In genomic region chr22:41023299-41023623, GRCh38 we compare ENCODE assay signal across 9 cellular contexts.
DNase-seq lines count a peak whose midpoint lies in the region; ATAC-seq, FAIRE-seq and TF ChIP-seq lines count a peak whose summit lies in the region.
"Had no signal": no experiment of that assay in that cellular context is flagged by ENCODE, and none has a peak within 500 bp of the region (broad histone marks: within the 10 kb centered on the region; RNA-seq: fewer than 3 reads in every experiment).

No MANE protein-coding gene starts in this region.

- intact Hi-C loops in K562 (cut with micrococcal nuclease) = no loop called here

- H3K9me1 ChIP-seq in K562 (ENCODE audit: control insufficient read depth, insufficient read depth, low read length) = no peaks in the 10 kb centered on the region

- TF ChIP-seq CTCF in HEK293 (tag by site-specific recombination; IDR thresholded peaks at IDR 0.05) (no peak), K562 (IDR thresholded peaks at IDR 0.05 in 2 of 3, conservative IDR thresholded peaks at IDR 0.05 in 1 of 3; ENCODE audit: insufficient read depth in 2 of 3, low read depth in 1 of 3, low read length in 3 of 3) (no peak), neural crest cell (conservative IDR thresholded peaks at IDR 0.05) (no peak)

- no TSS peak for BruUV-seq in K562 (replicated peaks; lab: Mats Ljungman, UMichigan)

- H3K9ac ChIP-seq in BLaER1 treated with 17β-estradiol and CSF1 and Interleukin-3, amounts not matched to agents 10 nM and 100 nM = peak overlapping the region; percentile 95 to 100 (median 99); a peak in 15 of 22 replicates
- H3K9ac ChIP-seq in K562 (ENCODE audit: insufficient read depth in 1 of 2, low read depth in 2 of 2, low read length in 2 of 2) = no peak overlapping the region

- in situ Hi-C loops in K562 (cut with MboI) = no loop called here

- no peaks in the 10 kb centered on the region for H3K9me3 ChIP-seq in BLaER1 treated with 17β-estradiol and CSF1 and Interleukin-3, amounts not matched to agents 10 nM and 100 nM (replicated peaks in 1 of 11)
- no peaks in the 10 kb centered on the region for H3K9me3 ChIP-seq in HEK293 (ENCODE audit: control insufficient read depth, insufficient read depth, low read depth, low read length)
- no peaks in the 10 kb centered on the region for H3K9me3 ChIP-seq in K562 (replicated peaks; ENCODE audit: control insufficient read depth, insufficient read depth, low read depth, low read length)

- no peaks in the 10 kb centered on the region for H3K27me3 ChIP-seq in BLaER1 treated with 17β-estradiol and CSF1 and Interleukin-3, amounts not matched to agents 10 nM and 100 nM
- H3K27me3 ChIP-seq in K562 (ENCODE audit: control insufficient read depth in 2 of 2, insufficient read depth in 2 of 2, low read length in 2 of 2) = no peaks in the 10 kb centered on the region

- H3K4me1 Mint-ChIP-seq in neural crest cell = peaks cover 21% of the 10 kb centered on the region

- peaks cover 7% of the 10 kb centered on the region for H3K27me3 Mint-ChIP-seq in neural crest cell (ENCODE audit: low read depth)

- H3K4me1 ChIP-seq in BLaER1 treated with 17β-estradiol and CSF1 and Interleukin-3, amounts not matched to agents 10 nM and 100 nM = peaks cover 30 to 42% (median 34%) of the 10 kb centered on the region in 10 experiments
- H3K4me1 ChIP-seq in HEK293 (ENCODE audit: control insufficient read depth, insufficient read depth, low read length) = peaks cover 5% of the 10 kb centered on the region
- H3K4me1 ChIP-seq in K562 (replicated peaks in 1 of 2; ENCODE audit: control insufficient read depth in 2 of 2, insufficient read depth in 2 of 2, low read length in 2 of 2) = peaks cover 9 to 23% of the 10 kb centered on the region in 2 experiments; a peak in 4 of 5 replicates

- TF ChIP-seq RAD21 in K562 (CRISPR knock-in tag; conservative IDR thresholded peaks at IDR 0.05 in 1 of 2, IDR thresholded peaks at IDR 0.05 in 1 of 2) = no peak

- H3K36me3 ChIP-seq in BLaER1 treated with 17β-estradiol and CSF1 and Interleukin-3, amounts not matched to agents 10 nM and 100 nM = peaks cover 0 to 6% (median 0%) of the 10 kb centered on the region in 11 experiments; a peak in 1 of 22 replicates
- H3K36me3 ChIP-seq in HEK293 (ENCODE audit: control insufficient read depth in 2 of 2, insufficient read depth in 1 of 2, low read length in 2 of 2) (peaks cover 0 to 3% of the 10 kb centered on the region in 2 experiments; a peak in 1 of 3 replicates), K562 (ENCODE audit: control insufficient read depth, insufficient read depth, low read length) (no peaks in the 10 kb centered on the region)

- H3K9me3 Mint-ChIP-seq in neural crest cell = no peaks in the 10 kb centered on the region

- no peak overlapping the region for H3K27ac Mint-ChIP-seq in neural crest cell (ENCODE audit: unreplicated experiment)

- peak overlapping the region; percentile 98 to 100 (median 100); a peak in 19 of 22 replicates for H3K27ac ChIP-seq in BLaER1 treated with 17β-estradiol and CSF1 and Interleukin-3, amounts not matched to agents 10 nM and 100 nM
- H3K27ac ChIP-seq in HEK293 (ENCODE audit: extremely low read depth, low read depth, low read length) (peak overlapping the region; percentile 89; the same call in 1 of the 2 replicates), K562 (ENCODE audit: extremely low read depth, low read depth, low read length) (no peak overlapping the region), caudate nucleus (ENCODE audit: low read depth, low read length) (no peak overlapping the region)

- no peak for TF ChIP-seq EP300 in K562 (IDR thresholded peaks at IDR 0.05; ENCODE audit: low read length)

- 0 out of 2 replicates have a peak overlapping the region, but pooled peaks have one; percentile 85 for H2AFZ ChIP-seq in K562 (ENCODE audit: low read depth, low read length)

- H4K20me1 ChIP-seq in BLaER1 treated with 17β-estradiol and CSF1 and Interleukin-3, amounts not matched to agents 10 nM and 100 nM = no peaks in the 10 kb centered on the region
- no peaks in the 10 kb centered on the region for H4K20me1 ChIP-seq in K562 (replicated peaks; ENCODE audit: control insufficient read depth, insufficient read depth, low read length)

- peak overlapping the region in 2 of 10 experiments; percentile 66 to 72; a peak in 4 of 20 replicates for H3K4me3 ChIP-seq in BLaER1 treated with 17β-estradiol and CSF1 and Interleukin-3, amounts not matched to agents 10 nM and 100 nM
- H3K4me3 ChIP-seq in HEK293 (ENCODE audit: low read depth, low read length) (no peak overlapping the region), K562 (no peak overlapping the region)

- WGBS in K562 (ENCODE audit: insufficient coverage, low coverage, missing lambda C conversion rate) = 69% methylated on average over 5 of the region's 5 CpGs

- CTCF ChIA-PET in HEK293 (lab: Yijun Ruan, JAX) = interaction anchor here (0.6 kb wide), 3 partner anchors 86 to 521 kb away, joined by 3 to 4 read pairs (median 3); partner anchors contain the start of gene POLR3H
- CTCF ChIA-PET in K562 (lab: Yijun Ruan, JAX; ENCODE audit: low intra/inter-chr PET ratio) = no interaction called here

- FAIRE-seq in K562 (lab: Jason Lieb, UNC) = no peak

- DNase-seq in K562 (ENCODE audit: extremely low read depth in 1 of 4, low spot score in 3 of 4) = no peak
- DNase-seq in neural crest cell (ENCODE audit: low read depth, low spot score) = no peak
- no peak for DNase-seq in inferior parietal cortex (ENCODE audit: extremely low spot score)
- no peak for DNase-seq in caudate nucleus (lab: John Stamatoyannopoulos, UW)
- DNase-seq in NCI-H774 (lab: John Stamatoyannopoulos, UW) = no peak
- DNase-seq: activated CD8-positive, alpha-beta memory T cell treated with anti-CD3 and anti-CD28 coated beads, Interleukin-2, amount 50 U/mL, for 48 hours had no signal

- POLR2A ChIA-PET in HEK293 (lab: Yijun Ruan, JAX) = interaction anchor here (0.7 to 4.5 kb wide), 11 partner anchors 8 to 167 kb away, joined by 3 to 48 read pairs (median 5); partner anchors contain the start of genes EP300, RBX1, ST13 and XPNPEP3
- POLR2A ChIA-PET in K562 (lab: Yijun Ruan, JAX) = no interaction called here

- TF ChIP-seq POLR2A in K562 (conservative IDR thresholded peaks at IDR 0.05) = no peak

- ATAC-seq in K562 (no peak), HG02970 (IDR thresholded peaks at IDR 0.05; ENCODE audit: low FRiP score, unreplicated experiment) (no peak)

- H3K36me3 Mint-ChIP-seq in neural crest cell (ENCODE audit: low read depth) = no peaks in the 10 kb centered on the region

- H3K4me3 Mint-ChIP-seq in neural crest cell = peak overlapping the region; percentile 87

- no peaks in the 10 kb centered on the region for H3K79me2 ChIP-seq in K562 (ENCODE audit: control insufficient read depth, insufficient read depth, low read length)

- peak overlapping the region; percentile 90 to 99 (median 94); a peak in 21 of 22 replicates for H3K4me2 ChIP-seq in BLaER1 treated with 17β-estradiol and CSF1 and Interleukin-3, amounts not matched to agents 10 nM and 100 nM
- H3K4me2 ChIP-seq in K562 (ENCODE audit: insufficient read depth, low read length) = no peak overlapping the region

TF ChIP-seq in HEK293, 187 proteins besides CTCF, POLR2A, EP300 and RAD21 (continues in another document):
- TF ChIP-seq, protein P1, sequence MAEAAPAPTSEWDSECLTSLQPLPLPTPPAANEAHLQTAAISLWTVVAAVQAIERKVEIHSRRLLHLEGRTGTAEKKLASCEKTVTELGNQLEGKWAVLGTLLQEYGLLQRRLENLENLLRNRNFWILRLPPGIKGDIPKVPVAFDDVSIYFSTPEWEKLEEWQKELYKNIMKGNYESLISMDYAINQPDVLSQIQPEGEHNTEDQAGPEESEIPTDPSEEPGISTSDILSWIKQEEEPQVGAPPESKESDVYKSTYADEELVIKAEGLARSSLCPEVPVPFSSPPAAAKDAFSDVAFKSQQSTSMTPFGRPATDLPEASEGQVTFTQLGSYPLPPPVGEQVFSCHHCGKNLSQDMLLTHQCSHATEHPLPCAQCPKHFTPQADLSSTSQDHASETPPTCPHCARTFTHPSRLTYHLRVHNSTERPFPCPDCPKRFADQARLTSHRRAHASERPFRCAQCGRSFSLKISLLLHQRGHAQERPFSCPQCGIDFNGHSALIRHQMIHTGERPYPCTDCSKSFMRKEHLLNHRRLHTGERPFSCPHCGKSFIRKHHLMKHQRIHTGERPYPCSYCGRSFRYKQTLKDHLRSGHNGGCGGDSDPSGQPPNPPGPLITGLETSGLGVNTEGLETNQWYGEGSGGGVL (tag by site-specific recombination; IDR thresholded peaks at IDR 0.05) = no peak
- no peak for TF ChIP-seq ZNF624 (tag by site-specific recombination; IDR thresholded peaks at IDR 0.05)
- TF ChIP-seq ZNF76 (tag by site-specific recombination; IDR thresholded peaks at IDR 0.05; ENCODE audit: borderline replicate concordance, low read depth) = no peak
- no peak for TF ChIP-seq ZNF112 (tag by site-specific recombination; IDR thresholded peaks at IDR 0.05)
- no peak for TF ChIP-seq HOXC10 (CRISPR knock-in tag; IDR thresholded peaks at IDR 0.05)
- TF ChIP-seq ZNF146 (tag by site-specific recombination; IDR thresholded peaks at IDR 0.05) = no peak
- no peak for TF ChIP-seq ZNF629 (tag by site-specific recombination; IDR thresholded peaks at IDR 0.05)

TF ChIP-seq in K562, 482 proteins besides CTCF, POLR2A, EP300 and RAD21 (continues in another document):
- TF ChIP-seq RFX1 (IDR thresholded peaks at IDR 0.05) (no peak), RBM17 (IDR thresholded peaks at IDR 0.05; ENCODE audit: borderline replicate concordance, low read depth, low read length) (no peak), SLC30A9 (CRISPR knock-in tag; IDR thresholded peaks at IDR 0.05) (no peak), TAF1 (IDR thresholded peaks at IDR 0.05; ENCODE audit: control insufficient read depth, extremely low read depth, insufficient read depth, low read length, severe bottlenecking) (no peak), BCL6 (CRISPR knock-in tag; IDR thresholded peaks at IDR 0.05) (no peak), ARID3B (CRISPR knock-in tag; IDR thresholded peaks at IDR 0.05; ENCODE audit: borderline replicate concordance) (no peak)

Comparison
In these comparisons a context has a peak if more than half of its experiments do, and no peak if none do; other contexts are left out.
1. H3K27ac ChIP-seq: peak in BLaER1 treated with 17β-estradiol and CSF1 and Interleukin-3, amounts not matched to agents 10 nM and 100 nM (11 of 11) and HEK293 (single experiment); none in K562 (single experiment) and caudate nucleus (single experiment).
2. H3K9ac ChIP-seq: peak in BLaER1 treated with 17β-estradiol and CSF1 and Interleukin-3, amounts not matched to agents 10 nM and 100 nM (11 of 11); none in K562 (0 of 2).